In genomic region chr2:15533860-15534480, GRCh38 we compare ENCODE assay signal across 21 cellular contexts. TPM values are rescaled to one million over a fixed set of nuclear protein-coding genes. Genes with fewer than 3 reads are reported as not detected.
DNase-seq lines count a peak whose midpoint lies in the region; ATAC-seq, FAIRE-seq and TF ChIP-seq lines count a peak whose summit lies in the region.
"Had no signal": no experiment of that assay in that cellular context is flagged by ENCODE, and none has a peak within 500 bp of the region (broad histone marks: within the 10 kb centered on the region; RNA-seq: fewer than 3 reads in every experiment).

No MANE protein-coding gene starts in this region.

- H3K27ac ChIP-seq in A549 (no peak overlapping the region), K562 (ENCODE audit: extremely low read depth, low read depth, low read length) (no peak overlapping the region)
- H3K27ac ChIP-seq: BLaER1 treated with 17β-estradiol and CSF1 and Interleukin-3, amounts not matched to agents 10 nM and 100 nM; C4-2B had no signal

- no peaks in the 10 kb centered on the region for H3K27me3 ChIP-seq in K562 (ENCODE audit: control insufficient read depth in 2 of 2, insufficient read depth in 2 of 2, low read length in 2 of 2)
- H3K27me3 ChIP-seq: BLaER1 treated with 17β-estradiol and CSF1 and Interleukin-3, amounts not matched to agents 10 nM and 100 nM had no signal

- ATAC-seq in A549, result no peak
- ATAC-seq in K562, result no peak
- ATAC-seq in GM18861 (IDR thresholded peaks at IDR 0.05; ENCODE audit: unreplicated experiment), result no peak
- ATAC-seq: CD8-positive, alpha-beta T cell had no signal

- BruUV-seq in K562 (replicated peaks; lab: Mats Ljungman, UMichigan), result no TSS peak

- no peaks in the 10 kb centered on the region for H3K9me3 ChIP-seq in A549
- H3K9me3 ChIP-seq in K562 (replicated peaks; ENCODE audit: control insufficient read depth, insufficient read depth, low read depth, low read length), result no peaks in the 10 kb centered on the region
- H3K9me3 ChIP-seq: BLaER1 treated with 17β-estradiol and CSF1 and Interleukin-3, amounts not matched to agents 10 nM and 100 nM; Caco-2 had no signal

- no peak overlapping the region for H3K9ac ChIP-seq in K562 (ENCODE audit: insufficient read depth in 1 of 2, low read depth in 2 of 2, low read length in 2 of 2)
- H3K9ac ChIP-seq: BLaER1 treated with 17β-estradiol and CSF1 and Interleukin-3, amounts not matched to agents 10 nM and 100 nM had no signal

- no peak overlapping the region for H3K4me2 ChIP-seq in A549
- no peak overlapping the region for H3K4me2 ChIP-seq in K562 (ENCODE audit: insufficient read depth, low read length)
- H3K4me2 ChIP-seq: BLaER1 treated with 17β-estradiol and CSF1 and Interleukin-3, amounts not matched to agents 10 nM and 100 nM had no signal

- TF ChIP-seq RAD21 in A549 (conservative IDR thresholded peaks at IDR 0.05 in 1 of 2, IDR thresholded peaks at IDR 0.05 in 1 of 2) (no peak), K562 (CRISPR knock-in tag; conservative IDR thresholded peaks at IDR 0.05 in 1 of 2, IDR thresholded peaks at IDR 0.05 in 1 of 2) (no peak)

- POLR2A ChIA-PET in A549 (lab: Yijun Ruan, JAX), result no interaction called here
- POLR2A ChIA-PET in K562 (lab: Yijun Ruan, JAX), result interaction anchor here (0.7 to 1.0 kb wide), 3 partner anchors 10 to 81 kb away, joined by 3 to 5 read pairs (median 4); no protein-coding TSS in a partner anchor

- H3K36me3 ChIP-seq in K562 (ENCODE audit: control insufficient read depth, insufficient read depth, low read length), result peaks cover 84% of the 10 kb centered on the region

- peaks cover 43% of the 10 kb centered on the region for H3K79me2 ChIP-seq in K562 (ENCODE audit: control insufficient read depth, insufficient read depth, low read length)

- 89% methylated on average over 5 of the region's 5 CpGs for WGBS in A549 (ENCODE audit: missing lambda C conversion rate)
- 94% methylated on average over 5 of the region's 5 CpGs for WGBS in K562 (ENCODE audit: insufficient coverage, low coverage, missing lambda C conversion rate)

- FAIRE-seq in A549 (lab: Jason Lieb, UNC) (peak; percentile 70), GM12892 (lab: Jason Lieb, UNC) (peak; percentile 50), K562 (lab: Jason Lieb, UNC) (no peak)
- FAIRE-seq: D721Med, G401.6, GM12891, GM18507, GM19239 had no signal

- TF ChIP-seq POLR2A in A549 (IDR thresholded peaks at IDR 0.05; ENCODE audit: low read length), result no peak
- no peak for TF ChIP-seq POLR2A in GM12892 (IDR thresholded peaks at IDR 0.05; ENCODE audit: low read depth, low read length)
- no peak for TF ChIP-seq POLR2A in K562 (conservative IDR thresholded peaks at IDR 0.05)

- DNase-seq in A549 (ENCODE audit: low read depth in 1 of 2, low spot score in 1 of 2) (no peak), GM12892 (ENCODE audit: insufficient read length) (no peak), K562 (ENCODE audit: extremely low read depth in 1 of 4, low spot score in 3 of 4) (no peak), NCI-H69 (lab: John Stamatoyannopoulos, UW) (no peak), NCI-H1436 (lab: John Stamatoyannopoulos, UW) (no peak)
- DNase-seq: 8988T; AML-193; Caco-2; Calu3; CD4-positive, alpha-beta T cell; CD8-positive, alpha-beta T cell; DMS79 treated with DMSO at 0.1 percent for 48 hours; GF-D8 had no signal

- CTCF ChIA-PET in A549 (lab: Yijun Ruan, JAX) (interaction anchor here (0.8 kb wide), 1 partner anchor 13 kb away, joined by 3 read pairs; no protein-coding TSS in a partner anchor), K562 (lab: Yijun Ruan, JAX; ENCODE audit: low intra/inter-chr PET ratio) (no interaction called here)

- no peak overlapping the region for H2AFZ ChIP-seq in K562 (ENCODE audit: low read depth, low read length)

- intact Hi-C loops in K562 (cut with micrococcal nuclease), result no loop called here

- no peaks in the 10 kb centered on the region for H4K20me1 ChIP-seq in K562 (replicated peaks; ENCODE audit: control insufficient read depth, insufficient read depth, low read length)
- H4K20me1 ChIP-seq: BLaER1 treated with 17β-estradiol and CSF1 and Interleukin-3, amounts not matched to agents 10 nM and 100 nM had no signal

- TF ChIP-seq EP300 in A549 (IDR thresholded peaks at IDR 0.05) (no peak), K562 (IDR thresholded peaks at IDR 0.05; ENCODE audit: low read length) (no peak)

- H3K4me3 ChIP-seq in A549, result no peak overlapping the region
- no peak overlapping the region for H3K4me3 ChIP-seq in K562
- H3K4me3 ChIP-seq: BLaER1 treated with 17β-estradiol and CSF1 and Interleukin-3, amounts not matched to agents 10 nM and 100 nM had no signal

- no peaks in the 10 kb centered on the region for H3K9me1 ChIP-seq in K562 (ENCODE audit: control insufficient read depth, insufficient read depth, low read length)

- TF ChIP-seq CTCF in A549 (IDR thresholded peaks at IDR 0.05) (no peak), K562 (IDR thresholded peaks at IDR 0.05 in 2 of 3, conservative IDR thresholded peaks at IDR 0.05 in 1 of 3; ENCODE audit: insufficient read depth in 2 of 3, low read depth in 1 of 3, low read length in 3 of 3) (no peak)

- no peaks in the 10 kb centered on the region for H3K4me1 ChIP-seq in A549
- H3K4me1 ChIP-seq in K562 (replicated peaks in 1 of 2; ENCODE audit: control insufficient read depth in 2 of 2, insufficient read depth in 2 of 2, low read length in 2 of 2), result peaks cover 5 to 9% of the 10 kb centered on the region in 2 experiments; a peak in 3 of 5 replicates
- H3K4me1 ChIP-seq: Caco-2 had no signal

- in situ Hi-C loops in K562 (cut with MboI), result no loop called here

TF ChIP-seq in A549, 52 proteins besides CTCF, POLR2A, EP300 and RAD21 (continues in another document):
- TF ChIP-seq HOXB13 (CRISPR knock-in tag; IDR thresholded peaks at IDR 0.05; ENCODE audit: low read depth) (no peak), NR3C1 (IDR thresholded peaks at IDR 0.05) (no peak), EHF (CRISPR knock-in tag; IDR thresholded peaks at IDR 0.05) (no peak), HDAC2 (IDR thresholded peaks at IDR 0.05) (no peak), EHMT2 (IDR thresholded peaks at IDR 0.05; ENCODE audit: low read depth) (no peak)

TF ChIP-seq in K562, 482 proteins besides CTCF, POLR2A, EP300 and RAD21 (continues in another document):
- TF ChIP-seq CHD4 (IDR thresholded peaks at IDR 0.05; ENCODE audit: insufficient read depth, insufficient replicate concordance, low read depth, low read length, poor library complexity, severe bottlenecking) (peak; percentile 44), PHF21A (IDR thresholded peaks at IDR 0.05; ENCODE audit: borderline replicate concordance, low read depth) (no peak), BCOR (IDR thresholded peaks at IDR 0.05) (peak; percentile 86), SUPT5H (IDR thresholded peaks at IDR 0.05) (no peak)

RNA-seq across cellular contexts. Expression of gene NBAS, which starts 27.2 kb away (rescaled TPM):
- polyA plus RNA-seq in A549 (2011; rRNA removed), result 34.9 and 45.1 TPM in 2 replicates
- polyA plus RNA-seq in A549 (2012; cell fraction: cytosol; rRNA removed), result 9.7 and 11.2 TPM in 2 replicates
- polyA plus RNA-seq in A549 (2012; cell fraction: nucleus; rRNA removed), result 30.2 and 38.0 TPM in 2 replicates
- polyA plus RNA-seq in A549 (2017; fragmentation: RNase III; extraction: RNeasy Plus Mini Kit Qiagen cat#74134 plus additional on column Dnase treatment), result 15.9 to 16.7 TPM (median 16.6 TPM) in 3 replicates
- polyA minus RNA-seq in A549 (2011; rRNA and poly(A)+ RNA removed), result 95.3 and 103 TPM in 2 replicates
- polyA plus RNA-seq in GM12892 (2012; ENCODE audit: missing spikeins), result 14.8 TPM
- 91.7 and 241 TPM in 2 replicates for total RNA-seq in K562 (2011; cell fraction: chromatin; rRNA removed; ENCODE audit: low replicate concordance)
- 43.5 and 55.7 TPM in 2 replicates for total RNA-seq in K562 (2011; cell fraction: nucleolus; rRNA removed)
- total RNA-seq in K562 (2011; cell fraction: nucleoplasm; rRNA removed), result 65.8 and 79.2 TPM in 2 replicates
- total RNA-seq in K562 (2014; rRNA removed), result 69.9 and 79.6 TPM in 2 replicates
- total RNA-seq in K562 (2014; rRNA removed; fragmentation: Illumina TruSeq; extraction: Trizol), result 90.3 and 91.4 TPM in 2 replicates
- total RNA-seq in K562 (2015; rRNA removed; fragmentation: Illumina TruSeq; extraction: Trizol), result 90.1 and 94.4 TPM in 2 replicates
- 91.2 and 95.8 TPM in 2 replicates for total RNA-seq in K562 (2021)
- 55.3 and 56.7 TPM in 2 replicates for polyA plus RNA-seq in K562 (2011; rRNA removed)
- polyA plus RNA-seq in K562 (2011; cell fraction: cytosol; rRNA removed), result 40.2 and 57.1 TPM in 2 replicates
- 61.7 and 63.2 TPM in 2 replicates for polyA plus RNA-seq in K562 (2011; cell fraction: nucleus; rRNA removed)
- 55.4 and 126 TPM in 2 replicates for polyA plus RNA-seq in K562 (2012)
- polyA plus RNA-seq in K562 (2014; fragmentation: Illumina TruSeq; extraction: Trizol), result 63.7 and 70.8 TPM in 2 replicates
- polyA plus RNA-seq in K562 (2014; fragmentation: Nextera tagmentation; extraction: Ambion mirVana), result 10 to 100 TPM; 15.3 to 33.5 TPM
- polyA plus RNA-seq in K562 (2014; rRNA removed), result 43.1 and 49.5 TPM in 2 replicates
- polyA minus RNA-seq in K562 (2011; rRNA and poly(A)+ RNA removed), result 182 and 229 TPM in 2 replicates
- polyA minus RNA-seq in K562 (2011; cell fraction: cytosol; rRNA and poly(A)+ RNA removed), result 75.2 and 76.4 TPM in 2 replicates
- polyA minus RNA-seq in K562 (2011; cell fraction: nucleus; rRNA and poly(A)+ RNA removed), result 67.5 and 123 TPM in 2 replicates

RNA-seq across cellular contexts. Expression of gene DDX1, which starts 57.7 kb away (rescaled TPM):
- 166 and 214 TPM in 2 replicates for polyA plus RNA-seq in A549 (2011; rRNA removed)
- polyA plus RNA-seq in A549 (2012; cell fraction: cytosol; rRNA removed), result 60.7 and 76.3 TPM in 2 replicates
- 27.4 and 41.0 TPM in 2 replicates for polyA plus RNA-seq in A549 (2012; cell fraction: nucleus; rRNA removed)
- polyA plus RNA-seq in A549 (2017; fragmentation: RNase III; extraction: RNeasy Plus Mini Kit Qiagen cat#74134 plus additional on column Dnase treatment), result 157 to 176 TPM (median 160 TPM) in 3 replicates
- 34.0 and 36.3 TPM in 2 replicates for polyA minus RNA-seq in A549 (2011; rRNA and poly(A)+ RNA removed)
- 81.9 TPM for polyA plus RNA-seq in GM12892 (2012; ENCODE audit: missing spikeins)
- total RNA-seq in K562 (2011; cell fraction: chromatin; rRNA removed; ENCODE audit: low replicate concordance), result 46.4 and 156 TPM in 2 replicates
- 25.7 and 32.1 TPM in 2 replicates for total RNA-seq in K562 (2011; cell fraction: nucleolus; rRNA removed)
- 53.1 and 62.4 TPM in 2 replicates for total RNA-seq in K562 (2011; cell fraction: nucleoplasm; rRNA removed)
- 116 and 118 TPM in 2 replicates for total RNA-seq in K562 (2014; rRNA removed)
- total RNA-seq in K562 (2014; rRNA removed; fragmentation: Illumina TruSeq; extraction: Trizol), result 277 and 293 TPM in 2 replicates
- 212 and 232 TPM in 2 replicates for total RNA-seq in K562 (2015; rRNA removed; fragmentation: Illumina TruSeq; extraction: Trizol)
- 190 and 203 TPM in 2 replicates for total RNA-seq in K562 (2021)
- polyA plus RNA-seq in K562 (2011; rRNA removed), result 143 and 249 TPM in 2 replicates
- 32.5 and 67.6 TPM in 2 replicates for polyA plus RNA-seq in K562 (2011; cell fraction: cytosol; rRNA removed)
- polyA plus RNA-seq in K562 (2011; cell fraction: nucleus; rRNA removed), result 41.8 and 80.5 TPM in 2 replicates
- polyA plus RNA-seq in K562 (2012), result 113 and 183 TPM in 2 replicates
- 217 and 239 TPM in 2 replicates for polyA plus RNA-seq in K562 (2014; fragmentation: Illumina TruSeq; extraction: Trizol)
- polyA plus RNA-seq in K562 (2014; fragmentation: Nextera tagmentation; extraction: Ambion mirVana), result 100 to 1,000 TPM; 172 to 265 TPM
- polyA plus RNA-seq in K562 (2014; rRNA removed), result 176 and 184 TPM in 2 replicates
- 229 and 258 TPM in 2 replicates for polyA minus RNA-seq in K562 (2011; rRNA and poly(A)+ RNA removed)
- 54.7 and 90.4 TPM in 2 replicates for polyA minus RNA-seq in K562 (2011; cell fraction: cytosol; rRNA and poly(A)+ RNA removed)
- 44.2 and 74.3 TPM in 2 replicates for polyA minus RNA-seq in K562 (2011; cell fraction: nucleus; rRNA and poly(A)+ RNA removed)

Comparison
In these comparisons a context has a peak if more than half of its experiments do, and no peak if none do; other contexts are left out.
1. Of the 35 proteins assayed by ChIP-seq in both K562 and A549: peak only in K562: CHD4, HDAC2 and KDM1A; only in A549: none; in both: none; in neither: 32.